In genomic region chr18:25621144-25621543, GRCh38 we compare ENCODE assay signal across 17 cellular contexts.
DNase-seq lines count a peak whose midpoint lies in the region; ATAC-seq and TF ChIP-seq lines count a peak whose summit lies in the region.
"Had no signal": no experiment of that assay in that cellular context is flagged by ENCODE, and none has a peak within 500 bp of the region (broad histone marks: within the 10 kb centered on the region; RNA-seq: fewer than 3 reads in every experiment).

No MANE protein-coding gene starts in this region.

- H3K9me3 ChIP-seq in spleen: peaks cover 0 to 37% (median 21%) of the 10 kb centered on the region in 8 donors
- H3K9me3 ChIP-seq: A549 had no signal

- peak; percentile 2 for DNase-seq in ELR (ENCODE audit: low read depth)
- DNase-seq in MV-4-11 (lab: John Stamatoyannopoulos, UW): peak; percentile 17
- DNase-seq in amniotic epithelial cell (ENCODE audit: low read depth): peak; percentile 43
- DNase-seq in foreskin fibroblast: peak; percentile 2 to 30
- no peak for DNase-seq in spleen
- DNase-seq in NCI-H345 (lab: John Stamatoyannopoulos, UW): no peak
- no peak for DNase-seq in stimulated activated naive CD8-positive, alpha-beta T cell treated with anti-CD3 and anti-CD28 coated beads, Interleukin-15, Interleukin-2, amounts not matched to agents 100 U/mL and 50 U/mL, for 24 hours
- no peak for DNase-seq in activated CD8-positive, alpha-beta memory T cell treated with anti-CD3 and anti-CD28 coated beads for 24 hours
- DNase-seq: H9, NCI-H1092, NCI-H2081 treated with DMSO at 0.1 percent for 48 hours, NCI-H510A treated with DMSO at 0.1 percent for 48 hours, Right ventricle myocardium superior had no signal

- intact Hi-C loops in spleen (cut with DNase I; ENCODE audit: low total_unique reads): no loop called here

- no peaks in the 10 kb centered on the region for H3K36me3 ChIP-seq in spleen
- H3K36me3 ChIP-seq: BLaER1 treated with 17β-estradiol and CSF1 and Interleukin-3, amounts not matched to agents 10 nM and 100 nM had no signal

- H3K4me1 ChIP-seq in spleen: no peaks in the 10 kb centered on the region
- H3K4me1 ChIP-seq: A549 had no signal

- H3K27me3 ChIP-seq in spleen (replicated peaks in 1 of 7): no peaks in the 10 kb centered on the region
- H3K27me3 ChIP-seq: BLaER1 treated with 17β-estradiol and CSF1 and Interleukin-3, amounts not matched to agents 10 nM and 100 nM had no signal

- WGBS in spleen, 5 donors: 94 to 100% (median 96%) methylated on average over 1 of the region's 1 CpG

- no peak for TF ChIP-seq POLR2A in spleen (IDR thresholded peaks at IDR 0.05)

- no peak overlapping the region for H3K4me3 ChIP-seq in foreskin fibroblast (ENCODE audit: low read depth in 1 of 2, low read length in 2 of 2)
- no peak overlapping the region for H3K4me3 ChIP-seq in spleen
- H3K4me3 ChIP-seq: A549; BLaER1 treated with 17β-estradiol and CSF1 and Interleukin-3, amounts not matched to agents 10 nM and 100 nM; SK-N-MC had no signal

- no peak overlapping the region for H3K27ac ChIP-seq in spleen
- H3K27ac ChIP-seq: A549, SK-N-MC had no signal

- TF ChIP-seq CTCF in foreskin fibroblast (IDR thresholded peaks at IDR 0.05; ENCODE audit: low read depth, low read length) (no peak), spleen (IDR thresholded peaks at IDR 0.05 in 8 of 11, conservative IDR thresholded peaks at IDR 0.05 in 3 of 11) (no peak)

- no peak for ATAC-seq in stimulated activated naive CD8-positive, alpha-beta T cell treated with anti-CD3 and anti-CD28 coated beads, Interleukin-15, Interleukin-2, amounts not matched to agents 100 U/mL and 50 U/mL, for 24 hours
- ATAC-seq: A549, Panc1 had no signal

Comparison
In these comparisons a context has a peak if more than half of its experiments do, and no peak if none do; other contexts are left out.
1. DNase-seq: peak in ELR (single experiment), MV-4-11 (single experiment), amniotic epithelial cell (single experiment) and foreskin fibroblast (2 of 2); none in spleen (single experiment), NCI-H345 (single experiment), stimulated activated naive CD8-positive, alpha-beta T cell treated with anti-CD3 and anti-CD28 coated beads, Interleukin-15, Interleukin-2, amounts not matched to agents 100 U/mL and 50 U/mL, for 24 hours (single experiment) and activated CD8-positive, alpha-beta memory T cell treated with anti-CD3 and anti-CD28 coated beads for 24 hours (single experiment).